In genomic region chr3:165193392-165194268, GRCh38 we compare ENCODE assay signal across 13 cellular contexts. TPM values are rescaled to one million over a fixed set of nuclear protein-coding genes. Genes with fewer than 3 reads are reported as not detected.
DNase-seq lines count a peak whose midpoint lies in the region; ATAC-seq and TF ChIP-seq lines count a peak whose summit lies in the region.
"Had no signal": no experiment of that assay in that cellular context is flagged by ENCODE, and none has a peak within 500 bp of the region (broad histone marks: within the 10 kb centered on the region; RNA-seq: fewer than 3 reads in every experiment).

No MANE protein-coding gene starts in this region.

- TF ChIP-seq POLR2A in vagina (IDR thresholded peaks at IDR 0.05): no peak

- H3K27ac ChIP-seq in right cardiac atrium (ENCODE audit: low read length): no peak overlapping the region
- no peak overlapping the region for H3K27ac ChIP-seq in muscle layer of duodenum (ENCODE audit: low read length)
- no peak overlapping the region for H3K27ac ChIP-seq in vagina
- no peak overlapping the region for H3K27ac ChIP-seq in foreskin keratinocyte
- H3K27ac ChIP-seq: KMS-11, VCaP had no signal

- 2% methylated on average over 18 of the region's 18 CpGs for WGBS in right cardiac atrium

- intact Hi-C loops in right cardiac atrium (cut with DNase I) (no loop called here), left ventricle myocardium superior (cut with micrococcal nuclease) (no loop called here), vagina (cut with DNase I) (no loop called here)

- no peak for DNase-seq in right cardiac atrium
- no peak for DNase-seq in left ventricle myocardium superior
- peak; percentile 58 for DNase-seq in ecto neural progenitor cell (ENCODE audit: low spot score)
- DNase-seq in vagina (ENCODE audit: extremely low spot score in 2 of 2): no peak
- no peak for DNase-seq in GM19240 (ENCODE audit: insufficient read length, low spot score)
- DNase-seq in NCI-H1436 (lab: John Stamatoyannopoulos, UW): no peak
- no peak for DNase-seq in foreskin keratinocyte
- DNase-seq: activated T-cell treated with anti-CD3 and anti-CD28 coated beads, Interleukin-2, amount 50 U/mL, for 48 hours; stimulated activated naive B cell treated with anti-CD40 and anti-IgM and Interleukin-4, amounts not matched to agents 10 μg/mL and 1 μg/mL and 100 μg/mL, for 72 hours had no signal

- no peaks in the 10 kb centered on the region for H3K9me3 ChIP-seq in right cardiac atrium (ENCODE audit: control insufficient read depth, low read length)
- H3K9me3 ChIP-seq in muscle layer of duodenum (ENCODE audit: control insufficient read depth in 1 of 2, low read length in 2 of 2): no peaks in the 10 kb centered on the region
- no peaks in the 10 kb centered on the region for H3K9me3 ChIP-seq in vagina

- H3K27me3 ChIP-seq in right cardiac atrium (ENCODE audit: control insufficient read depth, insufficient read depth) (no peaks in the 10 kb centered on the region), muscle layer of duodenum (ENCODE audit: low read depth, low read length) (peaks cover 43% of the 10 kb centered on the region), vagina (peaks cover 4% of the 10 kb centered on the region), foreskin keratinocyte (peaks cover 82% of the 10 kb centered on the region)

- H3K4me1 ChIP-seq in right cardiac atrium (ENCODE audit: control insufficient read depth, insufficient read depth, low read length) (peaks cover 5% of the 10 kb centered on the region), muscle layer of duodenum (ENCODE audit: control insufficient read depth in 1 of 2, insufficient read depth in 2 of 2, low read length in 2 of 2) (peaks cover 5 to 38% of the 10 kb centered on the region in 2 donors), vagina (peaks cover 36% of the 10 kb centered on the region), foreskin keratinocyte (no peaks in the 10 kb centered on the region)

- TF ChIP-seq CTCF in vagina (IDR thresholded peaks at IDR 0.05) (no peak), foreskin keratinocyte (conservative IDR thresholded peaks at IDR 0.05) (no peak)

- peak overlapping the region; percentile 29 for H3K4me3 ChIP-seq in right cardiac atrium (ENCODE audit: low read length)
- H3K4me3 ChIP-seq in muscle layer of duodenum (ENCODE audit: low read depth in 1 of 2, low read length in 2 of 2): peak overlapping the region; percentile 52 to 68
- H3K4me3 ChIP-seq in vagina: peak overlapping the region; percentile 41 to 50

- no peak for ATAC-seq in right cardiac atrium
- no peak for ATAC-seq in left ventricle myocardium superior
- ATAC-seq in foreskin keratinocyte: no peak
- ATAC-seq: stimulated activated naive B cell treated with anti-CD40 and anti-IgM and Interleukin-4, amounts not matched to agents 10 μg/mL and 1 μg/mL and 100 μg/mL, for 72 hours had no signal

- H3K36me3 ChIP-seq in muscle layer of duodenum (ENCODE audit: control insufficient read depth in 1 of 2, insufficient read depth in 2 of 2, low read length in 2 of 2) (no peaks in the 10 kb centered on the region), vagina (no peaks in the 10 kb centered on the region)

RNA-seq across cellular contexts. Expression of gene SLITRK3, which starts 2.6 kb away (rescaled TPM):
- total RNA-seq in right cardiac atrium (1 to 10 TPM in 2 of 4 donors, under 1 TPM in 2; 0.92 to 2.2 (median 1.2) TPM), left ventricle myocardium superior (not detected), vagina (2.9 TPM), foreskin keratinocyte (not detected in 2 replicates)
- polyA plus RNA-seq in right cardiac atrium (0.29 TPM), foreskin keratinocyte (not detected in 2 replicates)
- total RNA-seq: Daoy had no signal
